Comparison of ENCODE assay signal across 14 cellular contexts in genomic region chr4:87961993-87962791, GRCh38. TPM values are rescaled to one million over a fixed set of nuclear protein-coding genes. Genes with fewer than 3 reads are reported as not detected.
DNase-seq lines count a peak whose midpoint lies in the region; ATAC-seq and TF ChIP-seq lines count a peak whose summit lies in the region.
"Had no signal": no experiment of that assay in that cellular context is flagged by ENCODE, and none has a peak within 500 bp of the region (broad histone marks: within the 10 kb centered on the region; RNA-seq: fewer than 3 reads in every experiment).

No MANE protein-coding gene starts in this region.

- H3K79me2 ChIP-seq in SK-N-SH (ENCODE audit: insufficient read depth) = no peaks in the 10 kb centered on the region
- no peaks in the 10 kb centered on the region for H3K79me2 ChIP-seq in fibroblast of lung (ENCODE audit: control insufficient read depth, insufficient read depth, low read length)

- H2AFZ ChIP-seq in SK-N-SH (ENCODE audit: low read depth) (no peak overlapping the region), fibroblast of lung (ENCODE audit: low read length) (no peak overlapping the region)

- H3K9me3 ChIP-seq in SK-N-SH (no peaks in the 10 kb centered on the region), fibroblast of lung (ENCODE audit: control insufficient read depth, insufficient read depth, low read depth, low read length) (no peaks in the 10 kb centered on the region)

- no peaks in the 10 kb centered on the region for H3K27me3 ChIP-seq in SK-N-SH (ENCODE audit: insufficient read depth)
- H3K27me3 ChIP-seq in fibroblast of lung (ENCODE audit: control insufficient read depth, insufficient read depth, low read length) = peaks cover 2% of the 10 kb centered on the region

- H4K20me1 ChIP-seq in SK-N-SH (ENCODE audit: insufficient read depth) = no peaks in the 10 kb centered on the region
- H4K20me1 ChIP-seq in fibroblast of lung (ENCODE audit: control insufficient read depth, extremely low read depth, insufficient read depth, low read length) = no peaks in the 10 kb centered on the region

- CTCF ChIA-PET in SK-N-SH (lab: Yijun Ruan, JAX) = interaction anchor here (2.4 to 4.8 kb wide), 4 partner anchors 7 to 250 kb away, joined by 8 to 26 read pairs (median 18); no protein-coding TSS in a partner anchor

- no peaks in the 10 kb centered on the region; a peak in 1 of 4 replicates for H3K4me1 ChIP-seq in SK-N-SH (ENCODE audit: control insufficient read depth in 1 of 2, insufficient read depth in 2 of 2, low read depth in 1 of 2, low read length in 1 of 2)
- no peaks in the 10 kb centered on the region for H3K4me1 ChIP-seq in fibroblast of lung (ENCODE audit: control insufficient read depth, extremely low read depth, insufficient read depth, low read length)

- H3K4me2 ChIP-seq in SK-N-SH = no peak overlapping the region
- no peak overlapping the region for H3K4me2 ChIP-seq in fibroblast of lung (ENCODE audit: extremely low read depth, insufficient read depth, low read length)

- no peak for TF ChIP-seq CTCF in SK-N-SH (IDR thresholded peaks at IDR 0.05)
- TF ChIP-seq CTCF in fibroblast of lung (conservative IDR thresholded peaks at IDR 0.05 in 1 of 2, IDR thresholded peaks at IDR 0.05 in 1 of 2; ENCODE audit: low read depth in 1 of 2, low read length in 2 of 2) = no peak

- H3F3A ChIP-seq in SK-N-SH (replicated peaks; ENCODE audit: insufficient read depth) = no peaks in the 10 kb centered on the region

- POLR2A ChIA-PET in SK-N-SH (lab: Yijun Ruan, JAX) = no interaction called here

- DNase-seq in HCEC 1CT = peak; percentile 25
- no peak for DNase-seq in SK-N-SH
- peak; percentile 45 to 75 for DNase-seq in fibroblast of lung (ENCODE audit: low read depth in 2 of 2)
- peak; percentile 89 for DNase-seq in renal cortical epithelial cell (ENCODE audit: low read depth)
- no peak for DNase-seq in mucosa of gallbladder (ENCODE audit: low spot score)
- DNase-seq in GDM1 (lab: John Stamatoyannopoulos, UW) = no peak
- DNase-seq in NCI-H1930 (lab: John Stamatoyannopoulos, UW) = no peak
- DNase-seq: hypothalamus; NCI-H2107; NK-92 treated with Interleukin-12 subunit alpha and Interleukin-12 subunit beta, amount 100 ng/mL, for 24 hours; stimulated activated naive CD4-positive, alpha-beta T cell treated with Interleukin-2 at 50 U/mL for 16 hours had no signal

- no peak overlapping the region for H3K9ac ChIP-seq in SK-N-SH
- H3K9ac ChIP-seq in fibroblast of lung (ENCODE audit: insufficient read depth, low read length) = no peak overlapping the region

- no peak overlapping the region for H3K27ac ChIP-seq in SK-N-SH (ENCODE audit: low read depth in 2 of 2, low read length in 1 of 2)
- no peak overlapping the region for H3K27ac ChIP-seq in fibroblast of lung (ENCODE audit: insufficient read depth, low read length)
- H3K27ac ChIP-seq: VCaP had no signal

- TF ChIP-seq RAD21 in SK-N-SH (IDR thresholded peaks at IDR 0.05; ENCODE audit: low read length) = no peak

- H3K9me2 ChIP-seq in SK-N-SH = no peaks in the 10 kb centered on the region

- ATAC-seq in HG02610 (IDR thresholded peaks at IDR 0.05; ENCODE audit: unreplicated experiment) = no peak

- no peak for TF ChIP-seq EP300 in SK-N-SH (IDR thresholded peaks at IDR 0.05; ENCODE audit: borderline replicate concordance in 1 of 2, low read depth in 1 of 2, low read length in 1 of 2)

- H3K4me3 ChIP-seq in SK-N-SH (ENCODE audit: low read depth in 2 of 2, low read length in 1 of 2) (no peak overlapping the region), fibroblast of lung (replicated peaks in 1 of 4; ENCODE audit: control extremely low read depth in 1 of 4, insufficient read depth in 1 of 4, low read depth in 3 of 4, low read length in 4 of 4) (no peak overlapping the region)

- H3K36me3 ChIP-seq in SK-N-SH (replicated peaks in 1 of 2; ENCODE audit: control insufficient read depth in 1 of 2, insufficient read depth in 2 of 2, low read length in 1 of 2) = no peaks in the 10 kb centered on the region
- H3K36me3 ChIP-seq in fibroblast of lung (ENCODE audit: control insufficient read depth, insufficient read depth, low read length) = no peaks in the 10 kb centered on the region

- 71% methylated on average over 4 of the region's 4 CpGs for WGBS in SK-N-SH (ENCODE audit: low lambda C conversion rate)

TF ChIP-seq in SK-N-SH, 30 proteins besides CTCF, POLR2A, EP300 and RAD21:
- TF ChIP-seq EZH2phosphoT487 (IDR thresholded peaks at IDR 0.05; ENCODE audit: borderline replicate concordance, low read depth) (no peak), POLR2AphosphoS5 (IDR thresholded peaks at IDR 0.05; ENCODE audit: low read depth, low read length) (no peak), JUND (IDR thresholded peaks at IDR 0.05) (peak; percentile 25; the same call in 1 of the 2 replicates), FOSL2 (IDR thresholded peaks at IDR 0.05; ENCODE audit: borderline replicate concordance, low read depth) (peak; percentile 10; the same call in 1 of the 2 replicates), FOXM1 (IDR thresholded peaks at IDR 0.05; ENCODE audit: low read depth) (no peak), TAF1 (IDR thresholded peaks at IDR 0.05; ENCODE audit: borderline replicate concordance, low read depth, low read length) (no peak)
TF ChIP-seq in SK-N-SH: peak in this region for 2.

RNA-seq across cellular contexts. Expression of gene SPP1, which starts 13.3 kb away (rescaled TPM):
- 0.82 and 1.3 TPM in 2 replicates for polyA plus RNA-seq in SK-N-SH (2012; rRNA removed)
- polyA plus RNA-seq in SK-N-SH (2012; cell fraction: cytosol; rRNA removed) = 0.81 and 1.1 TPM in 2 replicates
- polyA plus RNA-seq in SK-N-SH (2012; cell fraction: nucleus; rRNA removed) = 2.5 and 3.9 TPM in 2 replicates
- total RNA-seq in fibroblast of lung = 0.17 and 0.26 TPM in 2 replicates
- polyA plus RNA-seq in fibroblast of lung = 0.59 and 1.5 TPM in 2 replicates
- polyA plus RNA-seq in fibroblast of lung (2012) = 0.45 and 1.1 TPM in 2 replicates
- 2.0 TPM in 1 of 2 replicates, not detected in the other for polyA minus RNA-seq in fibroblast of lung (ENCODE audit: low replicate concordance)
- 723 and 3,280 TPM in 2 replicates for total RNA-seq in renal cortical epithelial cell
- 3,399 TPM for total RNA-seq in mucosa of gallbladder
- total RNA-seq: activated CD8-positive, alpha-beta memory T cell treated with anti-CD3 and anti-CD28 coated beads for 36 hours had no signal

RNA-seq across cellular contexts. Expression of gene PKD2, which starts 45.2 kb away (rescaled TPM):
- 44.6 and 52.0 TPM in 2 replicates for polyA plus RNA-seq in SK-N-SH (2012; rRNA removed)
- polyA plus RNA-seq in SK-N-SH (2012; cell fraction: cytosol; rRNA removed) = 62.8 and 76.7 TPM in 2 replicates
- 39.4 and 67.2 TPM in 2 replicates for polyA plus RNA-seq in SK-N-SH (2012; cell fraction: nucleus; rRNA removed)
- total RNA-seq in fibroblast of lung = 101 and 109 TPM in 2 replicates
- polyA plus RNA-seq in fibroblast of lung = 61.5 and 158 TPM in 2 replicates
- polyA plus RNA-seq in fibroblast of lung (2012) = 50.8 and 119 TPM in 2 replicates
- 30.5 and 43.4 TPM in 2 replicates for polyA minus RNA-seq in fibroblast of lung (ENCODE audit: low replicate concordance)
- total RNA-seq in renal cortical epithelial cell = 29.2 and 189 TPM in 2 replicates
- 38.4 TPM for total RNA-seq in mucosa of gallbladder

Comparison
In these comparisons a context has a peak if more than half of its experiments do, and no peak if none do; other contexts are left out.
1. DNase-seq: peak in HCEC 1CT (single experiment), fibroblast of lung (2 of 2) and renal cortical epithelial cell (single experiment); none in SK-N-SH (single experiment), mucosa of gallbladder (single experiment), GDM1 (single experiment) and NCI-H1930 (0 of 2).
2. RNA of gene SPP1, which starts 13.3 kb away (total RNA-seq): 3,399 TPM in mucosa of gallbladder (single experiment) and 723 to 3,280 TPM in renal cortical epithelial cell; 0.17 to 0.26 TPM in fibroblast of lung; every median in the first group is over 100 times any median in the second.